In genomic region chr2:231467613-231468525, GRCh38 we compare ENCODE assay signal across 1 cellular context.
TF ChIP-seq lines count a peak whose summit lies in the region.

No MANE protein-coding gene starts in this region.

TF ChIP-seq in HepG2, 621 proteins besides CTCF, POLR2A, EP300 and RAD21 (continued from another document):
- no peak for TF ChIP-seq DRAP1 (CRISPR knock-in tag; IDR thresholded peaks at IDR 0.05)
- no peak for TF ChIP-seq NCOA1 (CRISPR knock-in tag; IDR thresholded peaks at IDR 0.05)
- TF ChIP-seq ZNF687 (CRISPR knock-in tag; IDR thresholded peaks at IDR 0.05) = peak; percentile 34; the same call in 1 of the 2 replicates
- peak; percentile 61; the same call in 1 of the 2 replicates for TF ChIP-seq ZNF263 (CRISPR knock-in tag; IDR thresholded peaks at IDR 0.05)
- TF ChIP-seq ZNF562 (CRISPR knock-in tag; IDR thresholded peaks at IDR 0.05; ENCODE audit: borderline replicate concordance) = no peak
- TF ChIP-seq NFKB2 (CRISPR knock-in tag; IDR thresholded peaks at IDR 0.05; ENCODE audit: borderline replicate concordance) = no peak
- TF ChIP-seq ZNF337 (CRISPR knock-in tag; IDR thresholded peaks at IDR 0.05; ENCODE audit: borderline replicate concordance, low read depth) = no peak
- TF ChIP-seq TGIF2 (CRISPR knock-in tag; IDR thresholded peaks at IDR 0.05) = no peak
- no peak for TF ChIP-seq JUND (CRISPR knock-in tag; IDR thresholded peaks at IDR 0.05)
- TF ChIP-seq EHMT2 (IDR thresholded peaks at IDR 0.05; ENCODE audit: borderline replicate concordance, low read depth, low read length) = no peak
- TF ChIP-seq ZNF704 (CRISPR knock-in tag; IDR thresholded peaks at IDR 0.05; ENCODE audit: borderline replicate concordance) = no peak
